24 cellular contexts compared by ENCODE assay signal in genomic region chr17:79872762-79873161, GRCh38.
"Had no signal": no experiment of that assay in that cellular context is flagged by ENCODE, and none has a peak within 500 bp of the region (broad histone marks: within the 10 kb centered on the region; RNA-seq: fewer than 3 reads in every experiment).

No MANE protein-coding gene starts in this region.

- H3K27ac Mint-ChIP-seq: activated naive CD8-positive, alpha-beta T cell; endodermal cell had no signal

- DNase-seq: activated CD4-positive, alpha-beta T cell treated with anti-CD3 and anti-CD28 coated beads for 1 hour; activated gamma-delta T cell treated with Interleukin-2 at 50 U/mL for 16 hours; activated T-cell treated with anti-CD3 and anti-CD28 coated beads for 4 hours; amniotic stem cell; cortex of kidney; endodermal cell; esophagus squamous epithelium; gastrocnemius medialis; head of caudate nucleus; islet precursor cell; naive thymus-derived CD4-positive, alpha-beta T cell; occipital lobe; sigmoid colon; stimulated activated CD4-positive, alpha-beta T cell treated with anti-CD3 and anti-CD28 coated beads, Interleukin-2, amount 100 ng/mL, for 48 hours; stimulated activated CD8-positive, alpha-beta memory T cell treated with anti-CD3 and anti-CD28 coated beads, Interleukin-4, amount 100 ng/mL, for 48 hours; stimulated activated naive CD4-positive, alpha-beta T cell; testis; trophoblast cell had no signal

- H3K4me1 ChIP-seq: breast epithelium, esophagus squamous epithelium, gastrocnemius medialis, sigmoid colon, testis had no signal

- H3K36me3 Mint-ChIP-seq: activated naive CD8-positive, alpha-beta T cell; naive thymus-derived CD4-positive, alpha-beta T cell had no signal

- H3K9me3 ChIP-seq: breast epithelium, esophagus squamous epithelium, gastrocnemius medialis, sigmoid colon, testis had no signal

- ATAC-seq: gastrocnemius medialis; naive thymus-derived CD4-positive, alpha-beta T cell had no signal

- H3K27me3 ChIP-seq: testis had no signal

- H3K36me3 ChIP-seq: breast epithelium, esophagus squamous epithelium, gastrocnemius medialis, sigmoid colon had no signal

- H3K27ac ChIP-seq: breast epithelium, esophagus squamous epithelium, gastrocnemius medialis, sigmoid colon, SK-N-MC, testis had no signal

- H3K9me3 Mint-ChIP-seq: endodermal cell; naive thymus-derived CD4-positive, alpha-beta T cell; neural crest cell had no signal

- H3K4me3 Mint-ChIP-seq: activated naive CD8-positive, alpha-beta T cell; endodermal cell; neural crest cell had no signal

- H3K4me3 ChIP-seq: breast epithelium, esophagus squamous epithelium, gastrocnemius medialis, lung, sigmoid colon, SK-N-MC, smooth muscle cell, testis had no signal
